In the genomic region with DNA sequence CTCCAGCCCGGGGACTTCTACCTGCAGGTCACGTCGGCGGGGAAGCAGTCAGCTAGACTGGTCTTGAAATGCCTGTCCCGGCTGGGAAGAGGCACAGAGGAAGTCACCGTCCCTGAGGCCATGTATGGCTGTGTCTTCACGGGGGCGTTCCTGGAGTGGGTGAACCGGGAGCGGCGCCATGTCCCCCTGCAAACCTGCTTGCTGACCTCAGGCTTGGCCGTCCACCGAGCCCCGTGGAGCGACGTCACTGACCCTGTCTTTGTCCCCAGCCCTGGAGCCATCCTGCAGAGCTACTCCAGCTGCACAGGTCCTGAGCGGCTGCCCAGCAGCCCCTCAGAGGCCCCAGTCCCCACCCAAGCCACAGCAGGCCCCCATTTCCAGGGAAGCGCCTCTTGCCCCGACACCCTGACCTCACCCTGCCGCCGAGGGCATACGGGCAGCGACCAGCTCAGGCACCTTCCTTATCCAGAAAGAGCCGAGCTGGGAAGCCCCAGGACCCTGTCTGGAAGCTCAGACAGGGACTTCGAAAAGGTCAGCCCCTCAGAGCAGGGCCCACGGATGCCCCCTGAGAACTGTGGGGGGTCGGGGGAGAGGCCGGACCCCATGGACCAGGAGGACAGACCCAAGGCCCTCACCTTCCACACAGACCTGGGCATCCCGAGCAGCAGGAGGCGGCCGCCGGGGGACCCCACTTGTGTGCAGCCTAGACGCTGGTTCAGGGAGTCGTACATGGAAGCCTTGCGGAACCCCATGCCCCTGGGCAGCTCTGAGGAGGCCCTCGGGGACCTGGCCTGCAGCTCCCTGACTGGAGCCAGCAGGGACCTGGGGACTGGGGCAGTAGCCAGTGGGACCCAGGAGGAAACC, we compare ENCODE assay signal across 24 cellular contexts. TPM values are rescaled to one million over a fixed set of nuclear protein-coding genes. Genes with fewer than 3 reads are reported as not detected.
"Had no signal": no experiment of that assay in that cellular context is flagged by ENCODE, and none has a peak within 500 bp of the region (broad histone marks: within the 10 kb centered on the region; RNA-seq: fewer than 3 reads in every experiment).

No MANE protein-coding gene starts in this region.

- H3K9ac ChIP-seq: parathyroid adenoma had no signal

- H3K79me2 ChIP-seq: parathyroid adenoma had no signal

- H3K36me3 ChIP-seq: right lobe of liver, stomach, transverse colon, uterus, WERI-Rb-1 had no signal

- H3K9me3 Mint-ChIP-seq: activated T-helper 17 cell treated with anti-CD3 and anti-CD28 coated beads, Interleukin-2, amount 50 U/mL, for 72 hours; natural killer cell treated with Interleukin-12 subunit alpha and Interleukin-12 subunit beta and Interleukin-15 and Interleukin-18, amount 100 ng/mL, for 72 hours had no signal

- H3K36me3 Mint-ChIP-seq: activated naive CD8-positive, alpha-beta T cell; natural killer cell treated with Interleukin-12 subunit alpha and Interleukin-12 subunit beta and Interleukin-15 and Interleukin-18, amount 100 ng/mL, for 72 hours had no signal

- H3K4me1 Mint-ChIP-seq: activated T-helper 17 cell treated with anti-CD3 and anti-CD28 coated beads, Interleukin-2, amount 50 U/mL, for 72 hours had no signal

- H3K9me3 ChIP-seq: right lobe of liver, stomach, transverse colon, uterus had no signal

- H3K27me3 ChIP-seq: right lobe of liver, transverse colon, uterus had no signal

- FAIRE-seq: frontal cortex, TTC549 had no signal

- H3K27ac ChIP-seq: parathyroid adenoma, right lobe of liver, skin epidermis, stomach, transverse colon, uterus, WERI-Rb-1 had no signal

- H3K4me3 Mint-ChIP-seq: activated naive CD8-positive, alpha-beta T cell; activated T-helper 17 cell treated with anti-CD3 and anti-CD28 coated beads, Interleukin-2, amount 50 U/mL, for 72 hours; natural killer cell treated with Interleukin-12 subunit alpha and Interleukin-12 subunit beta and Interleukin-15 and Interleukin-18, amount 100 ng/mL, for 72 hours had no signal

- H3K27me3 Mint-ChIP-seq: natural killer cell treated with Interleukin-12 subunit alpha and Interleukin-12 subunit beta and Interleukin-15 and Interleukin-18, amount 100 ng/mL, for 72 hours had no signal

- H2AFZ ChIP-seq: parathyroid adenoma had no signal

- H3K4me3 ChIP-seq: right lobe of liver, skin epidermis, stomach, transverse colon, uterus had no signal

- DNase-seq: activated CD4-positive, alpha-beta T cell treated with anti-CD3 and anti-CD28 coated beads for 1 hour; activated naive CD4-positive, alpha-beta T cell; activated T-cell treated with anti-CD3 and anti-CD28 coated beads, Interleukin-2, amount 50 U/mL, for 1 hour; amniotic stem cell; dermis blood vessel endothelial cell; effector memory CD4-positive, alpha-beta T cell; hypothalamus; left ventricle myocardium superior; midbrain; right lobe of liver; stimulated activated CD4-positive, alpha-beta T cell treated with anti-CD3 and anti-CD28 coated beads, Interleukin-1b, Interleukin-23, amount 100 ng/mL, for 48 hours; stomach; T-helper 1 cell; transverse colon; uterus; WERI-Rb-1 had no signal

- ATAC-seq: activated T-helper 17 cell treated with anti-CD3 and anti-CD28 coated beads, Interleukin-2, amount 50 U/mL, for 72 hours; left ventricle myocardium superior had no signal

- H3K4me1 ChIP-seq: parathyroid adenoma, right lobe of liver, stomach, transverse colon, uterus had no signal

- H3K27ac Mint-ChIP-seq: activated naive CD8-positive, alpha-beta T cell; activated T-helper 17 cell treated with anti-CD3 and anti-CD28 coated beads, Interleukin-2, amount 50 U/mL, for 72 hours; natural killer cell treated with Interleukin-12 subunit alpha and Interleukin-12 subunit beta and Interleukin-15 and Interleukin-18, amount 100 ng/mL, for 72 hours had no signal

RNA-seq across cellular contexts. Expression of a gene that starts 47.8 kb away (rescaled TPM):
- total RNA-seq: dermis blood vessel endothelial cell; left ventricle myocardium superior; natural killer cell treated with Interleukin-12 subunit alpha and Interleukin-12 subunit beta and Interleukin-15 and Interleukin-18, amount 100 ng/mL, for 72 hours had no signal

RNA-seq across cellular contexts. Expression of a gene that starts 51.5 kb away (rescaled TPM):
- total RNA-seq: activated T-helper 17 cell treated with anti-CD3 and anti-CD28 coated beads, Interleukin-2, amount 50 U/mL, for 72 hours; dermis blood vessel endothelial cell; esophagus mucosa; natural killer cell treated with Interleukin-12 subunit alpha and Interleukin-12 subunit beta and Interleukin-15 and Interleukin-18, amount 100 ng/mL, for 72 hours; right lobe of liver; transverse colon; uterus had no signal
